1 cellular context compared by ENCODE assay signal in the genomic region with DNA sequence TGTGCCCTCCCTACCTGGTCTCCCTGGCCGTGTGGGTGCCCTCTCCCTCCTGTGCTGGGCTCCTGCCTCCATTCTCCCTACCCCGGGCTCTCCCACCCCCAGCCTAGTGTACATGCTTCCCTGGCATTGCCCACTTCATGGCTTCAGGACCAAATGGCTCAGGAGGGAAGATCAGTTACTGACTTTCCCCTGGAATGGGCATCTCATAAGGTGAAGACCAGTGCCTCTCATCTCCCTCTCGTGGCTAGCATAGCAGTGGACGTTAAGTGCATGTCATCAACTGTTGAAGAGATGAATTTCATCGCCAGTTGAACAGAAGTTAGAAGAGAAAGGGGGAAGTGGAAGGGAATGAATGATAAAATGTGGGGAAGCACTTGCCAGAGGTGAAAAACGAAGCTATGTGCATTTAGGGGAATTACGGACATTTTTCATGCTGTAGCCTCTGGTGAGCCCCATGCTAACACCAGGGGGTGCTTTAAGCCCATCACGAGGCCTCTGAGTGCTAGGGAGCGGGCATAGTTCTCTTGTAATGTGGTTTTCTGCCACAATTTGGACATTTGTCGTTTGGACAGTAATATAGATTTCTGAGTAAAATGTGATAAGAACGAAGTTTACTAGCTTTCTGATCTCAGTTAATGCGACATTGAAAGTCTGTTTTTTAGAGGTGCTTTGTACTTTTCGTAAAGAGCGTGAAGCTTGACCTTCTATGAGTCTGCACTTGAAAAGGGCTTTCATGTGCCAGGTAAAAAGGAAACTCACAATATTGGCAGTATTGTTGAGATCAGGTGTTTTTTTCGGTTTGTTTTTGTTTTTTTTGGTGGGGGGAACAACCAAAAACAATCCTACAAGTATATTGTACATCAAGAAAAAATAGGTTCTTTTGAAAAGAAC.
A peak's percentile ranks its signal among the peaks of the same experiment; 100 is the strongest.
TF ChIP-seq lines count a peak whose summit lies in the region.

No MANE protein-coding gene starts in this region.

TF ChIP-seq in GM12878, 131 proteins besides CTCF, POLR2A, EP300 and RAD21:
- peak; percentile 38 for TF ChIP-seq RUNX3 (IDR thresholded peaks at IDR 0.05; ENCODE audit: low read length)
- TF ChIP-seq HCFC1 (IDR thresholded peaks at IDR 0.05; ENCODE audit: low read length), result no peak
- TF ChIP-seq SMC3 (IDR thresholded peaks at IDR 0.05; ENCODE audit: borderline replicate concordance, low read length), result peak; percentile 64
